8 cellular contexts compared by ENCODE assay signal in the genomic region with DNA sequence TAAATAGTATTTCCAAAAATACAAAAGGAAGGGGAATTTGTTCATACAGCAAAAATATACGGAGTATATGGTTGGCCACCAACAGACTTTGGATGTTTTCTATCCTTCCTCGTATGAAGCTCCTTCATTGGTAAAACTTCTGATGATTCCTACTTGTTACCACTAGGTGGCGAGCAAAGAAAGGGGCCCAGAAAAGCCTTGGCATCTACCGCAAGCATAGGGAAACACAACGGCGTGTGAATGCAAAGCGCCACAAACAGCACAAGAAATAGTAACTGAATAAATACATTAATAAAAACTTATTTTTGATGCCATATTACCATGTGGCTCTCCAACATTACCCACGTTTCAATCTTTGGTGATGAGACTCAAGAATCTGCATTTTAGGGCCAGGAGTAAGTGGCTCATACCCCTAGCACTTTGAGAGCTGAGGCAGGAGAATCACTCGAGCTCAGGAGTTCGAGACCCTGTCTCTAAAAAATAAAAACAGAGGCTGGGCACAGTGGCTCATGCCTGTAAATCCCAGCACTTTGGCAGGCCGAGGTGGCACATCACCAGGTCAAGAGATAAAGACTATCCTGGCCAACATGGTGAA. TPM values are rescaled to one million over a fixed set of nuclear protein-coding genes. Genes with fewer than 3 reads are reported as not detected.
DNase-seq lines count a peak whose midpoint lies in the region; ATAC-seq, FAIRE-seq and TF ChIP-seq lines count a peak whose summit lies in the region.

No MANE protein-coding gene starts in this region.

- peak overlapping the region in 2 of 3 donors; percentile 9 to 36 for H3K27ac Mint-ChIP-seq in CD4-positive, CD25-positive, alpha-beta regulatory T cell
- peak overlapping the region; percentile 54 for H3K27ac Mint-ChIP-seq in activated CD4-positive, alpha-beta memory T cell treated with anti-CD3 and anti-CD28 coated beads for 36 hours
- H3K27ac Mint-ChIP-seq in memory B cell = peak overlapping the region; percentile 50
- peak overlapping the region; percentile 48 for H3K27ac Mint-ChIP-seq in stimulated activated memory B cell treated with anti-CD40 and anti-IgM and Interleukin-4, amounts not matched to agents 10 μg/mL and 1 μg/mL and 100 μg/mL, for 72 hours

- H2AK5ac ChIP-seq in H1 (ENCODE audit: low read depth, low read length) = no peak overlapping the region

- H3K9me3 ChIP-seq in CD4-positive, CD25-positive, alpha-beta regulatory T cell (ENCODE audit: control insufficient read depth in 2 of 2, low read length in 2 of 2) = no peaks in the 10 kb centered on the region
- no peaks in the 10 kb centered on the region for H3K9me3 ChIP-seq in H1 (ENCODE audit: insufficient read depth in 2 of 2, low read depth in 1 of 2, low read length in 1 of 2)

- H2BK15ac ChIP-seq in H1 (ENCODE audit: low read length) = no peak overlapping the region

- no peak for TF ChIP-seq POLR2A in H1 (IDR thresholded peaks at IDR 0.05; ENCODE audit: control extremely low read depth in 1 of 2, low read depth in 2 of 2, low read length in 2 of 2)

- H2BK5ac ChIP-seq in H1 (ENCODE audit: low read depth, low read length) = no peak overlapping the region

- TF ChIP-seq EP300 in H1 (IDR thresholded peaks at IDR 0.05; ENCODE audit: borderline replicate concordance in 1 of 2, low read depth in 2 of 2, low read length in 2 of 2) = no peak

- no peak overlapping the region for H2BK120ac ChIP-seq in H1 (replicated peaks; ENCODE audit: low read depth, low read length)

- peak; percentile 83 for FAIRE-seq in H1 (lab: Jason Lieb, UNC)

- no peak overlapping the region for H2AFZ ChIP-seq in H1 (ENCODE audit: low read length)

- H3K9me3 Mint-ChIP-seq in CD4-positive, CD25-positive, alpha-beta regulatory T cell = no peaks in the 10 kb centered on the region
- H3K9me3 Mint-ChIP-seq in activated CD4-positive, alpha-beta memory T cell treated with anti-CD3 and anti-CD28 coated beads for 36 hours = no peaks in the 10 kb centered on the region
- no peaks in the 10 kb centered on the region for H3K9me3 Mint-ChIP-seq in memory B cell
- no peaks in the 10 kb centered on the region for H3K9me3 Mint-ChIP-seq in stimulated activated memory B cell treated with anti-CD40 and anti-IgM and Interleukin-4, amounts not matched to agents 10 μg/mL and 1 μg/mL and 100 μg/mL, for 72 hours

- peaks cover 16% of the 10 kb centered on the region for H3K36me3 ChIP-seq in CD4-positive, CD25-positive, alpha-beta regulatory T cell (ENCODE audit: control insufficient read depth, insufficient read depth, low read length)
- H3K36me3 ChIP-seq in H1 (ENCODE audit: control insufficient read depth in 2 of 4, insufficient read depth in 4 of 4, low read length in 3 of 4) = peaks cover 12 to 43% (median 18%) of the 10 kb centered on the region in 4 experiments

- H4K20me1 ChIP-seq in H1 (replicated peaks in 1 of 2; ENCODE audit: control insufficient read depth in 1 of 2, insufficient read depth in 2 of 2, low read length in 2 of 2) = peaks cover 25 to 28% of the 10 kb centered on the region in 2 experiments

- intact Hi-C loops in activated CD4-positive, alpha-beta memory T cell treated with anti-CD3 and anti-CD28 coated beads for 36 hours (cut with micrococcal nuclease) = loop anchor here (1.0 kb wide), 1 partner anchor 150 kb away; no protein-coding TSS in a partner anchor

- H3K79me2 ChIP-seq in H1 (ENCODE audit: control insufficient read depth in 1 of 2, insufficient read depth in 2 of 2, low read length in 2 of 2) = peaks cover 23 to 96% of the 10 kb centered on the region in 2 experiments

- peak; percentile 76 to 79 for TF ChIP-seq RAD21 in H1 (IDR thresholded peaks at IDR 0.05 in 1 of 2, conservative IDR thresholded peaks at IDR 0.05 in 1 of 2; ENCODE audit: low read depth in 2 of 2, low read length in 2 of 2)

- CTCF ChIA-PET in activated CD4-positive, alpha-beta memory T cell treated with anti-CD3 and anti-CD28 coated beads for 36 hours (lab: Charles Lee) = interaction anchor here (0.6 to 3.9 kb wide), 49 partner anchors 12 to 1305 kb away, joined by 3 to 98 read pairs (median 5); a partner anchor contains a TSS
- CTCF ChIA-PET in H1 (lab: Charles Lee; ENCODE audit: partially characterized antibody) = interaction anchor here (0.5 to 5.9 kb wide), 52 partner anchors 9 to 1609 kb away, joined by 3 to 36 read pairs (median 5); a partner anchor contains a TSS

- H3K23ac ChIP-seq in H1 (ENCODE audit: insufficient read length) = no peak overlapping the region

- H4K8ac ChIP-seq in H1 (ENCODE audit: extremely low read depth, insufficient read depth, low read length) = no peak overlapping the region

- no peak overlapping the region for H3K18ac ChIP-seq in H1 (ENCODE audit: extremely low read depth, low read length)

- peak; percentile 48 to 65 for ATAC-seq in CD4-positive, CD25-positive, alpha-beta regulatory T cell (ENCODE audit: low read depth in 2 of 2)
- ATAC-seq in memory B cell (ENCODE audit: low read depth) (peak; percentile 62), HG03520 (IDR thresholded peaks at IDR 0.05; ENCODE audit: unreplicated experiment) (no peak)
- ATAC-seq in stimulated activated memory B cell treated with anti-CD40 and anti-IgM and Interleukin-4, amounts not matched to agents 10 μg/mL and 1 μg/mL and 100 μg/mL, for 72 hours = peak; percentile 68

- TF ChIP-seq CTCF in HL-60 (IDR thresholded peaks at IDR 0.05; ENCODE audit: insufficient read depth, low read length) = peak; percentile 9
- TF ChIP-seq CTCF in H1 (IDR thresholded peaks at IDR 0.05; ENCODE audit: control extremely low read depth in 1 of 3, insufficient read depth in 1 of 3, low read depth in 1 of 3, low read length in 3 of 3) = peak; percentile 28 to 77 (median 72)

- H3K36me3 Mint-ChIP-seq in CD4-positive, CD25-positive, alpha-beta regulatory T cell = peaks cover 17% of the 10 kb centered on the region
- peaks cover 17% of the 10 kb centered on the region for H3K36me3 Mint-ChIP-seq in activated CD4-positive, alpha-beta memory T cell treated with anti-CD3 and anti-CD28 coated beads for 36 hours
- H3K36me3 Mint-ChIP-seq in memory B cell = peaks cover 13% of the 10 kb centered on the region
- H3K36me3 Mint-ChIP-seq in stimulated activated memory B cell treated with anti-CD40 and anti-IgM and Interleukin-4, amounts not matched to agents 10 μg/mL and 1 μg/mL and 100 μg/mL, for 72 hours = peaks cover 28% of the 10 kb centered on the region

- peaks cover 47% of the 10 kb centered on the region for H3K4me1 ChIP-seq in CD4-positive, CD25-positive, alpha-beta regulatory T cell (ENCODE audit: control insufficient read depth, insufficient read depth, low read length, poor library complexity, severe bottlenecking)
- H3K4me1 ChIP-seq in H1 (replicated peaks in 1 of 4; ENCODE audit: control insufficient read depth in 3 of 4, insufficient read depth in 4 of 4, low read length in 3 of 4) = peaks cover 0 to 12% (median 3%) of the 10 kb centered on the region in 4 experiments; a peak in 3 of 7 replicates

- H4K5ac ChIP-seq in H1 (ENCODE audit: insufficient read length, low read depth, low read length) = no peak overlapping the region

- no peak overlapping the region for H2BK20ac ChIP-seq in H1 (ENCODE audit: low read length)

- no peak overlapping the region for H3K4ac ChIP-seq in H1 (replicated peaks; ENCODE audit: insufficient read length, low read depth, low read length)

- peaks cover 9% of the 10 kb centered on the region; the same call in 1 of the 2 replicates for H3K79me1 ChIP-seq in H1 (ENCODE audit: low read depth, low read length)

- no peak overlapping the region for H3K14ac ChIP-seq in H1 (ENCODE audit: insufficient read length)

- H3K4me3 ChIP-seq in CD4-positive, CD25-positive, alpha-beta regulatory T cell (ENCODE audit: low read depth, low read length) = peak overlapping the region; percentile 65
- no peak overlapping the region for H3K4me3 ChIP-seq in HL-60 (replicated peaks; ENCODE audit: insufficient read depth, low read length)
- no peak overlapping the region for H3K4me3 ChIP-seq in H1 (ENCODE audit: extremely low read depth in 1 of 4, insufficient read depth in 2 of 4, low read depth in 3 of 4, low read length in 4 of 4)

- WGBS in H1 (ENCODE audit: extremely low coverage in 1 of 2, insufficient coverage in 1 of 2, insufficient read length in 1 of 2, insufficient replicate concordance in 2 of 2, low coverage in 1 of 2, low lambda C conversion rate in 2 of 2, missing lambda C conversion rate in 1 of 2), 2 experiments = 29% methylated on average over 11 of the region's 11 CpGs; no CpG with 5 or more reads in 1 of the 2 experiments

- peak overlapping the region in 3 of 4 donors; percentile 5 to 29 (median 20) for H3K4me3 Mint-ChIP-seq in CD4-positive, CD25-positive, alpha-beta regulatory T cell
- H3K4me3 Mint-ChIP-seq in activated CD4-positive, alpha-beta memory T cell treated with anti-CD3 and anti-CD28 coated beads for 36 hours = no peak overlapping the region
- H3K4me3 Mint-ChIP-seq in memory B cell = no peak overlapping the region
- no peak overlapping the region for H3K4me3 Mint-ChIP-seq in stimulated activated memory B cell treated with anti-CD40 and anti-IgM and Interleukin-4, amounts not matched to agents 10 μg/mL and 1 μg/mL and 100 μg/mL, for 72 hours

- POLR2A ChIA-PET in activated CD4-positive, alpha-beta memory T cell treated with anti-CD3 and anti-CD28 coated beads for 36 hours (lab: Charles Lee) = interaction anchor here (0.5 to 1.5 kb wide), 7 partner anchors 9 to 176 kb away, joined by 3 to 9 read pairs (median 4); a partner anchor contains a TSS
- POLR2A ChIA-PET in H1 (lab: Charles Lee; ENCODE audit: partially characterized antibody) = interaction anchor here (0.7 to 3.6 kb wide), 18 partner anchors 8 to 275 kb away, joined by 3 to 23 read pairs (median 4); a partner anchor contains a TSS

- peaks cover 26 to 86% (median 48%) of the 10 kb centered on the region in 4 donors for H3K4me1 Mint-ChIP-seq in CD4-positive, CD25-positive, alpha-beta regulatory T cell
- peaks cover 69% of the 10 kb centered on the region for H3K4me1 Mint-ChIP-seq in activated CD4-positive, alpha-beta memory T cell treated with anti-CD3 and anti-CD28 coated beads for 36 hours (ENCODE audit: low read depth)
- peaks cover 43% of the 10 kb centered on the region for H3K4me1 Mint-ChIP-seq in memory B cell
- peaks cover 73% of the 10 kb centered on the region for H3K4me1 Mint-ChIP-seq in stimulated activated memory B cell treated with anti-CD40 and anti-IgM and Interleukin-4, amounts not matched to agents 10 μg/mL and 1 μg/mL and 100 μg/mL, for 72 hours

- H3K27me3 Mint-ChIP-seq in CD4-positive, CD25-positive, alpha-beta regulatory T cell = no peaks in the 10 kb centered on the region
- no peaks in the 10 kb centered on the region for H3K27me3 Mint-ChIP-seq in activated CD4-positive, alpha-beta memory T cell treated with anti-CD3 and anti-CD28 coated beads for 36 hours
- H3K27me3 Mint-ChIP-seq in memory B cell = no peaks in the 10 kb centered on the region
- H3K27me3 Mint-ChIP-seq in stimulated activated memory B cell treated with anti-CD40 and anti-IgM and Interleukin-4, amounts not matched to agents 10 μg/mL and 1 μg/mL and 100 μg/mL, for 72 hours = no peaks in the 10 kb centered on the region

- peak; percentile 54 to 85 (median 78) for DNase-seq in CD4-positive, CD25-positive, alpha-beta regulatory T cell
- DNase-seq in HL-60 (ENCODE audit: low read depth in 1 of 2, low spot score in 1 of 2) (peak in 1 of 2 experiments; percentile 59), NCI-H82 (lab: John Stamatoyannopoulos, UW) (peak; percentile 90), H1 (ENCODE audit: low read depth in 1 of 2, low spot score in 2 of 2) (peak in 1 of 2 experiments; percentile 34), memory B cell (ENCODE audit: low spot score in 2 of 2) (peak; percentile 38 to 74)
- DNase-seq in activated CD4-positive, alpha-beta memory T cell treated with anti-CD3 and anti-CD28 coated beads for 36 hours = peak; percentile 67

- H3K23me2 ChIP-seq in H1 (ENCODE audit: low read depth, low read length) = no peaks in the 10 kb centered on the region

- H3K4me2 ChIP-seq in H1 (ENCODE audit: insufficient read depth in 1 of 2, low read depth in 2 of 2, low read length in 2 of 2) = peak overlapping the region in 1 of 2 experiments; percentile 0; a peak in 2 of 4 replicates

- H4K91ac ChIP-seq in H1 (replicated peaks; ENCODE audit: insufficient read length, low read length) = no peak overlapping the region

- H3K9ac ChIP-seq in H1 (replicated peaks in 1 of 4; ENCODE audit: extremely low read depth in 1 of 4, low read depth in 3 of 4, low read length in 3 of 4) = no peak overlapping the region

- H3K27me3 ChIP-seq in CD4-positive, CD25-positive, alpha-beta regulatory T cell (ENCODE audit: control insufficient read depth, insufficient read depth, low read length) = no peaks in the 10 kb centered on the region
- H3K27me3 ChIP-seq in HL-60 (ENCODE audit: insufficient read depth, poor library complexity, severe bottlenecking) = no peaks in the 10 kb centered on the region
- H3K27me3 ChIP-seq in H1 (replicated peaks in 1 of 4; ENCODE audit: control insufficient read depth in 3 of 4, extremely low read depth in 1 of 4, insufficient read depth in 3 of 4, low read length in 3 of 4) = no peaks in the 10 kb centered on the region

- H2BK12ac ChIP-seq in H1 (ENCODE audit: low read depth, low read length) = no peak overlapping the region

- peak overlapping the region; percentile 65 for H3K27ac ChIP-seq in CD4-positive, CD25-positive, alpha-beta regulatory T cell (ENCODE audit: insufficient read depth, low read length, poor library complexity, severe bottlenecking)
- H3K27ac ChIP-seq in HL-60 (replicated peaks) (no peak overlapping the region), H1 (ENCODE audit: low read depth, low read length) (no peak overlapping the region)

- no peak overlapping the region for H3K56ac ChIP-seq in H1 (replicated peaks; ENCODE audit: insufficient read length, low read depth, low read length)

RNA-seq across cellular contexts. Expression of a gene that starts 34.5 kb away (rescaled TPM):
- total RNA-seq in CD4-positive, CD25-positive, alpha-beta regulatory T cell = 136 TPM
- polyA plus RNA-seq in CD4-positive, CD25-positive, alpha-beta regulatory T cell = 10 to 100 TPM; 68.6 to 92.5 (median 82.5) TPM
- total RNA-seq in activated CD4-positive, alpha-beta memory T cell treated with anti-CD3 and anti-CD28 coated beads for 36 hours = 100 to 1,000 TPM; 505 to 509 TPM
- total RNA-seq in H1 (2021; fragmentation: NEBNext Ultra II Directional; extraction: Animal tissue kit (Norgen Biotek cat#: 25700)) = 1,186 and 1,198 TPM in 2 replicates
- 366 and 559 TPM in 2 replicates for polyA plus RNA-seq in H1 (2011; rRNA removed)
- polyA plus RNA-seq in H1 (2011; cell fraction: cytosol; rRNA removed) = 1,113 TPM
- 216 TPM for polyA plus RNA-seq in H1 (2011; cell fraction: nucleus; rRNA removed)
- 983 to 1,666 TPM (median 1,204 TPM) in 4 replicates for polyA plus RNA-seq in H1 (2012, experiment 1 of 2)
- 617 TPM for polyA plus RNA-seq in H1 (2012, experiment 2 of 2)
- polyA plus RNA-seq in H1 (2013, experiment 1 of 2) = 631 TPM
- polyA plus RNA-seq in H1 (2013, experiment 2 of 2) = 696 TPM
- 566 and 613 TPM in 2 replicates for polyA minus RNA-seq in H1 (2011; rRNA and poly(A)+ RNA removed)
- 578 TPM for polyA minus RNA-seq in H1 (2011; cell fraction: cytosol; rRNA and poly(A)+ RNA removed)
- 202 TPM for polyA minus RNA-seq in H1 (2011; cell fraction: nucleus; rRNA and poly(A)+ RNA removed)

Comparison
In these comparisons a context has a peak if more than half of its experiments do, and no peak if none do; other contexts are left out.
1. H3K4me3 Mint-ChIP-seq: peak in CD4-positive, CD25-positive, alpha-beta regulatory T cell (3 of 4); none in activated CD4-positive, alpha-beta memory T cell treated with anti-CD3 and anti-CD28 coated beads for 36 hours (single experiment), memory B cell (single experiment) and stimulated activated memory B cell treated with anti-CD40 and anti-IgM and Interleukin-4, amounts not matched to agents 10 μg/mL and 1 μg/mL and 100 μg/mL, for 72 hours (single experiment).
2. Peak in every context shown above with its lines, with median percentiles within 50 percentile points of each other: H3K27ac Mint-ChIP-seq.